ENCODE assay signal across 19 cellular contexts in genomic region chr4:53622739-53623151, GRCh38. TPM values are rescaled to one million over a fixed set of nuclear protein-coding genes. Genes with fewer than 3 reads are reported as not detected.
A peak's percentile ranks its signal among the peaks of the same experiment; 100 is the strongest.
DNase-seq lines count a peak whose midpoint lies in the region; ATAC-seq and TF ChIP-seq lines count a peak whose summit lies in the region.
"Had no signal": no experiment of that assay in that cellular context is flagged by ENCODE, and none has a peak within 500 bp of the region (broad histone marks: within the 10 kb centered on the region; RNA-seq: fewer than 3 reads in every experiment).

No MANE protein-coding gene starts in this region.

- H3K27me3 ChIP-seq in gastrocnemius medialis, result no peaks in the 10 kb centered on the region
- H3K27me3 ChIP-seq: pancreas, tibial artery had no signal

- TF ChIP-seq CTCF in gastrocnemius medialis (IDR thresholded peaks at IDR 0.05 in 4 of 5, conservative IDR thresholded peaks at IDR 0.05 in 1 of 5), result no peak

- no peak overlapping the region for H3K4me3 ChIP-seq in gastrocnemius medialis
- H3K4me3 ChIP-seq: pancreas, PC-9, tibial artery had no signal

- in situ Hi-C loops in gastrocnemius medialis (cut with MboI; ENCODE audit: low sequenced_read_pairs in 4 of 4), result loop anchor here in 1 of 4 donors (25.0 kb wide), 1 partner anchor 110 kb away; no protein-coding TSS in a partner anchor

- TF ChIP-seq POLR2A in gastrocnemius medialis (IDR thresholded peaks at IDR 0.05), result no peak

- intact Hi-C loops in gastrocnemius medialis (cut with DNase I; ENCODE audit: low total_unique reads), result no loop called here

- H3K9me3 ChIP-seq in gastrocnemius medialis, result no peaks in the 10 kb centered on the region
- H3K9me3 ChIP-seq: pancreas, tibial artery had no signal

- H3K27ac ChIP-seq in gastrocnemius medialis, result no peak overlapping the region
- H3K27ac ChIP-seq: pancreas, PC-9, tibial artery had no signal

- no peaks in the 10 kb centered on the region for H3K36me3 ChIP-seq in gastrocnemius medialis
- H3K36me3 ChIP-seq: pancreas, tibial artery had no signal

- ATAC-seq in gastrocnemius medialis, result peak; percentile 39 to 46
- no peak for ATAC-seq in HG02759 (IDR thresholded peaks at IDR 0.05; ENCODE audit: unreplicated experiment)
- ATAC-seq: activated T-cell treated with anti-CD3 and anti-CD28 coated beads, Interleukin-2, amount 50 U/mL, for 72 hours; left lobe of liver had no signal

- no peaks in the 10 kb centered on the region for H3K4me1 ChIP-seq in gastrocnemius medialis
- H3K4me1 ChIP-seq: tibial artery had no signal

- peak; percentile 35 for DNase-seq in GM03348 (ENCODE audit: low spot score)
- peak; percentile 99 for DNase-seq in amniotic epithelial cell (ENCODE audit: low read depth)
- DNase-seq in fibroblast of peridontal ligament (ENCODE audit: extremely low read depth), result peak; percentile 76
- no peak for DNase-seq in gastrocnemius medialis
- no peak for DNase-seq in GF-D8 (lab: John Stamatoyannopoulos, UW)
- no peak for DNase-seq in globus pallidus (ENCODE audit: low spot score)
- DNase-seq in CD1c-positive myeloid dendritic cell (ENCODE audit: extremely low spot score), result no peak
- DNase-seq: activated CD4-positive, alpha-beta memory T cell treated with anti-CD3 and anti-CD28 coated beads, Interleukin-2, amount 10 ng/mL, durations not matched to agents 7 days and 5 days; activated naive CD8-positive, alpha-beta T cell treated with anti-CD3 and anti-CD28 coated beads for 36 hours; activated T-cell treated with anti-CD3 and anti-CD28 coated beads, Interleukin-2, amount 50 U/mL, for 72 hours; CD4-positive, CD25-positive, alpha-beta regulatory T cell; NCI-H1048; NCI-H2107; pancreas; PC-9; small intestine had no signal

RNA-seq across cellular contexts. Expression of gene LNX1, which starts 31.5 kb away (rescaled TPM):
- total RNA-seq in gastrocnemius medialis, result 10 to 100 TPM in 3 of 4 donors, 1 to 10 TPM in 1; 7.0 to 12.3 (median 11.0) TPM
- total RNA-seq: activated CD4-positive, alpha-beta memory T cell treated with anti-CD3 and anti-CD28 coated beads, Interleukin-2, amount 10 ng/mL, durations not matched to agents 7 days and 5 days; activated naive CD8-positive, alpha-beta T cell treated with anti-CD3 and anti-CD28 coated beads for 36 hours; CD4-positive, CD25-positive, alpha-beta regulatory T cell had no signal

Comparison
In these comparisons a context has a peak if more than half of its experiments do, and no peak if none do; other contexts are left out.
1. DNase-seq: peak in GM03348 (single experiment), amniotic epithelial cell (single experiment) and fibroblast of peridontal ligament (single experiment); none in gastrocnemius medialis (0 of 2), GF-D8 (single experiment), globus pallidus (single experiment) and CD1c-positive myeloid dendritic cell (single experiment).